1 cellular context compared by ENCODE assay signal in the genomic region with DNA sequence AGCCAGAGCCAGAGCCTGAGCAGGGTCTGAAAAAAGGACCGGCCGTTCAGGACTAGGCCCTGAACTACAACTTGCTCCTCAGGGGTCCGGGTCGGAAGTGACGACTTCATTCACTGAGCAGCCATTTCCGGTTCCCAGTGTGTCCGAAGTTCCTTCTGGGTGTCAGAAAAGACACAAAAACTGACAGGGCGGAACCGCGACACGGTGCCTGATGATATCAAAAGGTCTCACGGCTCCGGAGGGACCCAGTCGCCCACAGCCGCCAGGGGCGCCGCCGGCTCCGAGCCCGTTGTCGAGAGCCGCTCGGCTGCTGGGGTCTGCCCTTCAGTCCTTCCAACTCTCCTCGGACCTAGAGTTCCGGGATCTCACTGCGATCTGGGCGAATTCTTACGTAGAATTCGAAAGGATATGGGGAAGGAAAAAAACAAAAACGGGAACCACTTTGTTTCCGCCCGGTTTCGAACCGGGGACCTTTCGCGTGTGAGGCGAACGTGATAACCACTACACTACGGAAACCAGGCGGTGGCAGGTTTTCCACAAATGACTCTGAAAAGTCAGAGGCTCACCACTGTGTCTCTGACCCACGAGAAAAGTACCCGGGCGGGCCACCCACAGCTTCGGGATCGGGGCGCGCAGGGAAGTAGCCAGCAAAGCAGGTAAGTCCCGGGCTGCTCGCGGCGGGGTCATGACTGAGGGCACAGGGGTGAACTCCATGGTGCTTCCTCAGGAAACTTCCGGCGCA.
TF ChIP-seq lines count a peak whose summit lies in the region.

No MANE protein-coding gene starts in this region.

TF ChIP-seq in K562, 482 proteins besides CTCF, POLR2A, EP300 and RAD21 (continued from another document and continues in another):
- TF ChIP-seq, protein P1, sequence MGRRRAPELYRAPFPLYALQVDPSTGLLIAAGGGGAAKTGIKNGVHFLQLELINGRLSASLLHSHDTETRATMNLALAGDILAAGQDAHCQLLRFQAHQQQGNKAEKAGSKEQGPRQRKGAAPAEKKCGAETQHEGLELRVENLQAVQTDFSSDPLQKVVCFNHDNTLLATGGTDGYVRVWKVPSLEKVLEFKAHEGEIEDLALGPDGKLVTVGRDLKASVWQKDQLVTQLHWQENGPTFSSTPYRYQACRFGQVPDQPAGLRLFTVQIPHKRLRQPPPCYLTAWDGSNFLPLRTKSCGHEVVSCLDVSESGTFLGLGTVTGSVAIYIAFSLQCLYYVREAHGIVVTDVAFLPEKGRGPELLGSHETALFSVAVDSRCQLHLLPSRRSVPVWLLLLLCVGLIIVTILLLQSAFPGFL (CRISPR knock-in tag; IDR thresholded peaks at IDR 0.05) = no peak; the same call in none of the 2 replicates
- TF ChIP-seq NFE2 (IDR thresholded peaks at IDR 0.05; ENCODE audit: low read depth) = 0 out of 2 replicates have a peak, but pooled peaks have one; percentile 7
- no peak for TF ChIP-seq CCAR2 (IDR thresholded peaks at IDR 0.05; ENCODE audit: low read depth, low read length)
- TF ChIP-seq, protein P2, sequence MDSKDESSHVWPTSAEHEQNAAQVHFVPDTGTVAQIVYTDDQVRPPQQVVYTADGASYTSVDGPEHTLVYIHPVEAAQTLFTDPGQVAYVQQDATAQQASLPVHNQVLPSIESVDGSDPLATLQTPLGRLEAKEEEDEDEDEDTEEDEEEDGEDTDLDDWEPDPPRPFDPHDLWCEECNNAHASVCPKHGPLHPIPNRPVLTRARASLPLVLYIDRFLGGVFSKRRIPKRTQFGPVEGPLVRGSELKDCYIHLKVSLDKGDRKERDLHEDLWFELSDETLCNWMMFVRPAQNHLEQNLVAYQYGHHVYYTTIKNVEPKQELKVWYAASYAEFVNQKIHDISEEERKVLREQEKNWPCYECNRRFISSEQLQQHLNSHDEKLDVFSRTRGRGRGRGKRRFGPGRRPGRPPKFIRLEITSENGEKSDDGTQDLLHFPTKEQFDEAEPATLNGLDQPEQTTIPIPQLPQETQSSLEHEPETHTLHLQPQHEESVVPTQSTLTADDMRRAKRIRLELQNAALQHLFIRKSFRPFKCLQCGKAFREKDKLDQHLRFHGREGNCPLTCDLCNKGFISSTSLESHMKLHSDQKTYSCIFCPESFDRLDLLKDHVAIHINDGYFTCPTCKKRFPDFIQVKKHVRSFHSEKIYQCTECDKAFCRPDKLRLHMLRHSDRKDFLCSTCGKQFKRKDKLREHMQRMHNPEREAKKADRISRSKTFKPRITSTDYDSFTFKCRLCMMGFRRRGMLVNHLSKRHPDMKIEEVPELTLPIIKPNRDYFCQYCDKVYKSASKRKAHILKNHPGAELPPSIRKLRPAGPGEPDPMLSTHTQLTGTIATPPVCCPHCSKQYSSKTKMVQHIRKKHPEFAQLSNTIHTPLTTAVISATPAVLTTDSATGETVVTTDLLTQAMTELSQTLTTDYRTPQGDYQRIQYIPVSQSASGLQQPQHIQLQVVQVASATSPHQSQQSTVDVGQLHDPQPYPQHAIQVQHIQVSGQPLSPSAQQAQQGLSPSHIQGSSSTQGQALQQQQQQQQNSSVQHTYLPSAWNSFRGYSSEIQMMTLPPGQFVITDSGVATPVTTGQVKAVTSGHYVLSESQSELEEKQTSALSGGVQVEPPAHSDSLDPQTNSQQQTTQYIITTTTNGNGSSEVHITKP (IDR thresholded peaks at IDR 0.05; ENCODE audit: partially characterized antibody) = peak; percentile 82
- no peak for TF ChIP-seq XRCC4 (IDR thresholded peaks at IDR 0.05; ENCODE audit: extremely low read depth, insufficient read depth, insufficient read length)
- TF ChIP-seq, protein P3, sequence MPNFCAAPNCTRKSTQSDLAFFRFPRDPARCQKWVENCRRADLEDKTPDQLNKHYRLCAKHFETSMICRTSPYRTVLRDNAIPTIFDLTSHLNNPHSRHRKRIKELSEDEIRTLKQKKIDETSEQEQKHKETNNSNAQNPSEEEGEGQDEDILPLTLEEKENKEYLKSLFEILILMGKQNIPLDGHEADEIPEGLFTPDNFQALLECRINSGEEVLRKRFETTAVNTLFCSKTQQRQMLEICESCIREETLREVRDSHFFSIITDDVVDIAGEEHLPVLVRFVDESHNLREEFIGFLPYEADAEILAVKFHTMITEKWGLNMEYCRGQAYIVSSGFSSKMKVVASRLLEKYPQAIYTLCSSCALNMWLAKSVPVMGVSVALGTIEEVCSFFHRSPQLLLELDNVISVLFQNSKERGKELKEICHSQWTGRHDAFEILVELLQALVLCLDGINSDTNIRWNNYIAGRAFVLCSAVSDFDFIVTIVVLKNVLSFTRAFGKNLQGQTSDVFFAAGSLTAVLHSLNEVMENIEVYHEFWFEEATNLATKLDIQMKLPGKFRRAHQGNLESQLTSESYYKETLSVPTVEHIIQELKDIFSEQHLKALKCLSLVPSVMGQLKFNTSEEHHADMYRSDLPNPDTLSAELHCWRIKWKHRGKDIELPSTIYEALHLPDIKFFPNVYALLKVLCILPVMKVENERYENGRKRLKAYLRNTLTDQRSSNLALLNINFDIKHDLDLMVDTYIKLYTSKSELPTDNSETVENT (CRISPR knock-in tag; IDR thresholded peaks at IDR 0.05) = peak; percentile 3; the same call in 1 of the 2 replicates
- no peak for TF ChIP-seq ZNF3 (CRISPR knock-in tag; IDR thresholded peaks at IDR 0.05)
- TF ChIP-seq DNMT1 (IDR thresholded peaks at IDR 0.05) = 0 out of 2 replicates have a peak, but pooled peaks have one; percentile 88
- TF ChIP-seq, protein P4, sequence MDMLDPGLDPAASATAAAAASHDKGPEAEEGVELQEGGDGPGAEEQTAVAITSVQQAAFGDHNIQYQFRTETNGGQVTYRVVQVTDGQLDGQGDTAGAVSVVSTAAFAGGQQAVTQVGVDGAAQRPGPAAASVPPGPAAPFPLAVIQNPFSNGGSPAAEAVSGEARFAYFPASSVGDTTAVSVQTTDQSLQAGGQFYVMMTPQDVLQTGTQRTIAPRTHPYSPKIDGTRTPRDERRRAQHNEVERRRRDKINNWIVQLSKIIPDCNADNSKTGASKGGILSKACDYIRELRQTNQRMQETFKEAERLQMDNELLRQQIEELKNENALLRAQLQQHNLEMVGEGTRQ (CRISPR knock-in tag; IDR thresholded peaks at IDR 0.05) = no peak
- TF ChIP-seq, protein P5, sequence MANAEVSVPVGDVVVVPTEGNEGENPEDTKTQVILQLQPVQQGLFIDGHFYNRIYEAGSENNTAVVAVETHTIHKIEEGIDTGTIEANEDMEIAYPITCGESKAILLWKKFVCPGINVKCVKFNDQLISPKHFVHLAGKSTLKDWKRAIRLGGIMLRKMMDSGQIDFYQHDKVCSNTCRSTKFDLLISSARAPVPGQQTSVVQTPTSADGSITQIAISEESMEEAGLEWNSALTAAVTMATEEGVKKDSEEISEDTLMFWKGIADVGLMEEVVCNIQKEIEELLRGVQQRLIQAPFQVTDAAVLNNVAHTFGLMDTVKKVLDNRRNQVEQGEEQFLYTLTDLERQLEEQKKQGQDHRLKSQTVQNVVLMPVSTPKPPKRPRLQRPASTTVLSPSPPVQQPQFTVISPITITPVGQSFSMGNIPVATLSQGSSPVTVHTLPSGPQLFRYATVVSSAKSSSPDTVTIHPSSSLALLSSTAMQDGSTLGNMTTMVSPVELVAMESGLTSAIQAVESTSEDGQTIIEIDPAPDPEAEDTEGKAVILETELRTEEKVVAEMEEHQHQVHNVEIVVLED (CRISPR knock-in tag; IDR thresholded peaks at IDR 0.05) = peak; percentile 29; the same call in 1 of the 2 replicates
- no peak for TF ChIP-seq ZNF324 (CRISPR knock-in tag; IDR thresholded peaks at IDR 0.05)
- TF ChIP-seq RBM22 (IDR thresholded peaks at IDR 0.05; ENCODE audit: low read depth, low read length, poor library complexity, severe bottlenecking) = peak; percentile 69
- peak in 1 of 2 experiments; percentile 25; a peak in 2 of 4 replicates for TF ChIP-seq FOXK2 (conservative IDR thresholded peaks at IDR 0.05 in 1 of 2, IDR thresholded peaks at IDR 0.05 in 1 of 2; ENCODE audit: low read depth in 2 of 2)
- TF ChIP-seq, protein P6, sequence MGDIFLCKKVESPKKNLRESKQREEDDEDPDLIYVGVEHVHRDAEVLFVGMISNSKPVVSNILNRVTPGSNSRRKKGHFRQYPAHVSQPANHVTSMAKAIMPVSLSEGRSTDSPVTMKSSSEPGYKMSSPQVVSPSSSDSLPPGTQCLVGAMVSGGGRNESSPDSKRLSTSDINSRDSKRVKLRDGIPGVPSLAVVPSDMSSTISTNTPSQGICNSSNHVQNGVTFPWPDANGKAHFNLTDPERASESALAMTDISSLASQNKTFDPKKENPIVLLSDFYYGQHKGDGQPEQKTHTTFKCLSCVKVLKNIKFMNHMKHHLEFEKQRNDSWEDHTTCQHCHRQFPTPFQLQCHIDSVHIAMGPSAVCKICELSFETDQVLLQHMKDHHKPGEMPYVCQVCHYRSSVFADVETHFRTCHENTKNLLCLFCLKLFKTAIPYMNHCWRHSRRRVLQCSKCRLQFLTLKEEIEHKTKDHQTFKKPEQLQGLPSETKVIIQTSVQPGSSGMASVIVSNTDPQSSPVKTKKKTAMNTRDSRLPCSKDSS (IDR thresholded peaks at IDR 0.05; ENCODE audit: low read depth, partially characterized antibody) = no peak
- TF ChIP-seq CBX1 (IDR thresholded peaks at IDR 0.05; ENCODE audit: low read depth) = no peak; the same call in 1 of the 2 replicates
- TF ChIP-seq HNRNPK (IDR thresholded peaks at IDR 0.05; ENCODE audit: low read depth, low read length, poor library complexity, severe bottlenecking) = no peak
- no peak for TF ChIP-seq SAP30 (IDR thresholded peaks at IDR 0.05; ENCODE audit: borderline replicate concordance, insufficient read depth, low read depth, low read length, poor library complexity, severe bottlenecking)
- no peak for TF ChIP-seq ZNF274 (IDR thresholded peaks at IDR 0.05; ENCODE audit: borderline replicate concordance, low read depth, low read length)
- TF ChIP-seq TEAD1 (CRISPR knock-in tag; IDR thresholded peaks at IDR 0.05) = peak; percentile 34 to 59; a peak in 3 of 4 replicates
- peak; percentile 90 for TF ChIP-seq ZSCAN29 (IDR thresholded peaks at IDR 0.05)
- TF ChIP-seq CBFA2T2 (conservative IDR thresholded peaks at IDR 0.05) = no peak
- TF ChIP-seq RFX5 (IDR thresholded peaks at IDR 0.05; ENCODE audit: low read depth, low read length) = peak; percentile 54; the same call in 1 of the 2 replicates
- TF ChIP-seq GTF2E2 (tag; IDR thresholded peaks at IDR 0.05) = peak; percentile 98
- no peak for TF ChIP-seq U2AF1 (optimal IDR thresholded peaks at IDR 0.05; ENCODE audit: low read depth, low read length)
- TF ChIP-seq NFYB (IDR thresholded peaks at IDR 0.05; ENCODE audit: extremely low read depth, insufficient read length) = no peak
- no peak for TF ChIP-seq OTX1 (CRISPR knock-in tag; IDR thresholded peaks at IDR 0.05)
- TF ChIP-seq, protein P7, sequence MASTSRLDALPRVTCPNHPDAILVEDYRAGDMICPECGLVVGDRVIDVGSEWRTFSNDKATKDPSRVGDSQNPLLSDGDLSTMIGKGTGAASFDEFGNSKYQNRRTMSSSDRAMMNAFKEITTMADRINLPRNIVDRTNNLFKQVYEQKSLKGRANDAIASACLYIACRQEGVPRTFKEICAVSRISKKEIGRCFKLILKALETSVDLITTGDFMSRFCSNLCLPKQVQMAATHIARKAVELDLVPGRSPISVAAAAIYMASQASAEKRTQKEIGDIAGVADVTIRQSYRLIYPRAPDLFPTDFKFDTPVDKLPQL (IDR thresholded peaks at IDR 0.05; ENCODE audit: extremely low read depth, insufficient read length) = peak; percentile 47
- TF ChIP-seq, protein P8, sequence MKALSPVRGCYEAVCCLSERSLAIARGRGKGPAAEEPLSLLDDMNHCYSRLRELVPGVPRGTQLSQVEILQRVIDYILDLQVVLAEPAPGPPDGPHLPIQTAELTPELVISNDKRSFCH (CRISPR knock-in tag; IDR thresholded peaks at IDR 0.05) = no peak
- TF ChIP-seq, protein P8 (tag; IDR thresholded peaks at IDR 0.05) = peak; percentile 63; the same call in 1 of the 2 replicates
- no peak for TF ChIP-seq COPS2 (conservative IDR thresholded peaks at IDR 0.05)
- TF ChIP-seq, protein P9, sequence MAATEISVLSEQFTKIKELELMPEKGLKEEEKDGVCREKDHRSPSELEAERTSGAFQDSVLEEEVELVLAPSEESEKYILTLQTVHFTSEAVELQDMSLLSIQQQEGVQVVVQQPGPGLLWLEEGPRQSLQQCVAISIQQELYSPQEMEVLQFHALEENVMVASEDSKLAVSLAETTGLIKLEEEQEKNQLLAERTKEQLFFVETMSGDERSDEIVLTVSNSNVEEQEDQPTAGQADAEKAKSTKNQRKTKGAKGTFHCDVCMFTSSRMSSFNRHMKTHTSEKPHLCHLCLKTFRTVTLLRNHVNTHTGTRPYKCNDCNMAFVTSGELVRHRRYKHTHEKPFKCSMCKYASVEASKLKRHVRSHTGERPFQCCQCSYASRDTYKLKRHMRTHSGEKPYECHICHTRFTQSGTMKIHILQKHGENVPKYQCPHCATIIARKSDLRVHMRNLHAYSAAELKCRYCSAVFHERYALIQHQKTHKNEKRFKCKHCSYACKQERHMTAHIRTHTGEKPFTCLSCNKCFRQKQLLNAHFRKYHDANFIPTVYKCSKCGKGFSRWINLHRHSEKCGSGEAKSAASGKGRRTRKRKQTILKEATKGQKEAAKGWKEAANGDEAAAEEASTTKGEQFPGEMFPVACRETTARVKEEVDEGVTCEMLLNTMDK (IDR thresholded peaks at IDR 0.05; ENCODE audit: borderline replicate concordance, insufficient read depth, low read depth, low read length, poor library complexity, severe bottlenecking) = peak; percentile 72
- TF ChIP-seq RB1 (IDR thresholded peaks at IDR 0.05; ENCODE audit: low read depth) = peak; percentile 63
- peak; percentile 84 for TF ChIP-seq ELF1 (tag; IDR thresholded peaks at IDR 0.05)
- TF ChIP-seq, protein P10, sequence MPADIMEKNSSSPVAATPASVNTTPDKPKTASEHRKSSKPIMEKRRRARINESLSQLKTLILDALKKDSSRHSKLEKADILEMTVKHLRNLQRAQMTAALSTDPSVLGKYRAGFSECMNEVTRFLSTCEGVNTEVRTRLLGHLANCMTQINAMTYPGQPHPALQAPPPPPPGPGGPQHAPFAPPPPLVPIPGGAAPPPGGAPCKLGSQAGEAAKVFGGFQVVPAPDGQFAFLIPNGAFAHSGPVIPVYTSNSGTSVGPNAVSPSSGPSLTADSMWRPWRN (IDR thresholded peaks at IDR 0.05; ENCODE audit: low read depth) = peak; percentile 56; the same call in 1 of the 2 replicates
- no peak for TF ChIP-seq DDX20 (tag; IDR thresholded peaks at IDR 0.05; ENCODE audit: low read depth)
- TF ChIP-seq E2F3 (CRISPR knock-in tag; IDR thresholded peaks at IDR 0.05) = peak; percentile 33; the same call in 1 of the 2 replicates
- no peak for TF ChIP-seq EZH2 (IDR thresholded peaks at IDR 0.05; ENCODE audit: borderline replicate concordance, low read depth, low read length)
- TF ChIP-seq SRSF7 (optimal IDR thresholded peaks at IDR 0.05; ENCODE audit: low read depth, low read length) = no peak
- TF ChIP-seq, protein P11, sequence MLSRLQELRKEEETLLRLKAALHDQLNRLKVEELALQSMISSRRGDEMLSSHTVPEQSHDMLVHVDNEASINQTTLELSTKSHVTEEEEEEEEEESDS (CRISPR knock-in tag; IDR thresholded peaks at IDR 0.05) = no peak
- 0 out of 2 replicates have a peak, but pooled peaks have one; percentile 13 for TF ChIP-seq ZNF75A (CRISPR knock-in tag; IDR thresholded peaks at IDR 0.05)
- no peak; a peak in 1 of 4 replicates for TF ChIP-seq RCOR1 (IDR thresholded peaks at IDR 0.05; ENCODE audit: borderline replicate concordance in 1 of 2, low read depth in 2 of 2, low read length in 2 of 2)
- TF ChIP-seq DMBX1 (CRISPR knock-in tag; IDR thresholded peaks at IDR 0.05; ENCODE audit: borderline replicate concordance) = no peak; the same call in 1 of the 2 replicates
- TF ChIP-seq ZNF140 (CRISPR knock-in tag; IDR thresholded peaks at IDR 0.05) = no peak
- peak; percentile 6; the same call in 1 of the 2 replicates for TF ChIP-seq ZNF239 (CRISPR knock-in tag; IDR thresholded peaks at IDR 0.05)
- TF ChIP-seq ZNF551 (CRISPR knock-in tag; IDR thresholded peaks at IDR 0.05) = no peak
- no peak; the same call in 1 of the 2 replicates for TF ChIP-seq ZNF263 (CRISPR knock-in tag; IDR thresholded peaks at IDR 0.05; ENCODE audit: borderline replicate concordance)
